In genomic region chr1:42940851-42941639, GRCh38 we compare ENCODE assay signal across 8 cellular contexts. TPM values are rescaled to one million over a fixed set of nuclear protein-coding genes. Genes with fewer than 3 reads are reported as not detected.
DNase-seq lines count a peak whose midpoint lies in the region; ATAC-seq and TF ChIP-seq lines count a peak whose summit lies in the region.

No MANE protein-coding gene starts in this region.

- H3K4me3 ChIP-seq in right cardiac atrium (ENCODE audit: low read length), result no peak overlapping the region
- H3K4me3 ChIP-seq in stomach, result no peak overlapping the region

- H3K9me3 ChIP-seq in right cardiac atrium (ENCODE audit: control insufficient read depth, low read length), result no peaks in the 10 kb centered on the region
- H3K9me3 ChIP-seq in stomach, result no peaks in the 10 kb centered on the region

- H3K36me3 Mint-ChIP-seq in activated T-helper 1 cell treated with anti-CD3 and anti-CD28 coated beads, Interleukin-12 subunit alpha, Interleukin-12 subunit beta, Interleukin-2, Interleukin-4 antibody, amounts not matched to agents 30 ng/mL and 10 ng/mL and 1 ng/mL, durations not matched to agents 14 hours and 24 hours and 36 hours (ENCODE audit: low read depth), result peaks cover 58% of the 10 kb centered on the region

- no peaks in the 10 kb centered on the region for H3K27me3 ChIP-seq in right cardiac atrium (ENCODE audit: control insufficient read depth, insufficient read depth)
- H3K27me3 ChIP-seq in stomach, result no peaks in the 10 kb centered on the region

- H3K4me1 ChIP-seq in right cardiac atrium (ENCODE audit: control insufficient read depth, insufficient read depth, low read length) (peaks cover 31% of the 10 kb centered on the region), stomach (peaks cover 88 to 100% (median 96%) of the 10 kb centered on the region in 4 donors)

- intact Hi-C loops in activated T-helper 1 cell treated with anti-CD3 and anti-CD28 coated beads, Interleukin-12 subunit alpha, Interleukin-12 subunit beta, Interleukin-2, Interleukin-4 antibody, amounts not matched to agents 30 ng/mL and 10 ng/mL and 1 ng/mL, durations not matched to agents 14 hours and 24 hours and 36 hours (cut with micrococcal nuclease), result loop anchor here (1.0 kb wide), 2 partner anchors 9 to 17 kb away; partner anchors contain the start of gene SLC2A1
- intact Hi-C loops in right cardiac atrium (cut with DNase I), result no loop called here
- intact Hi-C loops in stomach (cut with DNase I; ENCODE audit: low total_unique reads), result no loop called here

- peak; percentile 5 to 54 for ATAC-seq in right cardiac atrium

- no peaks in the 10 kb centered on the region for H3K9me3 Mint-ChIP-seq in activated T-helper 1 cell treated with anti-CD3 and anti-CD28 coated beads, Interleukin-12 subunit alpha, Interleukin-12 subunit beta, Interleukin-2, Interleukin-4 antibody, amounts not matched to agents 30 ng/mL and 10 ng/mL and 1 ng/mL, durations not matched to agents 14 hours and 24 hours and 36 hours

- peak; percentile 12 for DNase-seq in stimulated activated naive CD4-positive, alpha-beta T cell treated with Interleukin-2 at 50 U/mL for 16 hours (lab: John Stamatoyannopoulos, UW)
- no peak for DNase-seq in stimulated activated naive CD4-positive, alpha-beta T cell (lab: John Stamatoyannopoulos, UW)
- no peak for DNase-seq in activated T-helper 1 cell treated with anti-CD3 and anti-CD28 coated beads, Interleukin-12 subunit alpha, Interleukin-12 subunit beta, Interleukin-2, Interleukin-4 antibody, amounts not matched to agents 30 ng/mL and 10 ng/mL and 1 ng/mL, durations not matched to agents 14 hours and 24 hours and 36 hours (ENCODE audit: low spot score)
- DNase-seq in right cardiac atrium, result peak in 2 of 3 donors; percentile 56 to 65
- DNase-seq in stomach, result no peak
- no peak for DNase-seq in nucleus accumbens (lab: John Stamatoyannopoulos, UW)
- no peak for DNase-seq in GF-D8 (lab: John Stamatoyannopoulos, UW)
- DNase-seq in activated CD8-positive, alpha-beta memory T cell treated with anti-CD3 and anti-CD28 coated beads for 24 hours, result no peak

- H3K36me3 ChIP-seq in stomach, result peaks cover 0 to 12% (median 9%) of the 10 kb centered on the region in 4 donors

- WGBS in right cardiac atrium, result 54% methylated on average over 14 of the region's 14 CpGs
- WGBS in stomach, 5 donors, result 61 to 71% (median 66%) methylated on average over 14 of the region's 14 CpGs

- no peak for TF ChIP-seq POLR2A in stomach (IDR thresholded peaks at IDR 0.05)

- H3K4me1 Mint-ChIP-seq in activated T-helper 1 cell treated with anti-CD3 and anti-CD28 coated beads, Interleukin-12 subunit alpha, Interleukin-12 subunit beta, Interleukin-2, Interleukin-4 antibody, amounts not matched to agents 30 ng/mL and 10 ng/mL and 1 ng/mL, durations not matched to agents 14 hours and 24 hours and 36 hours (ENCODE audit: low read depth), result peaks cover 97% of the 10 kb centered on the region

- TF ChIP-seq EP300 in stomach (IDR thresholded peaks at IDR 0.05), result no peak

- H3K27me3 Mint-ChIP-seq in activated T-helper 1 cell treated with anti-CD3 and anti-CD28 coated beads, Interleukin-12 subunit alpha, Interleukin-12 subunit beta, Interleukin-2, Interleukin-4 antibody, amounts not matched to agents 30 ng/mL and 10 ng/mL and 1 ng/mL, durations not matched to agents 14 hours and 24 hours and 36 hours (ENCODE audit: insufficient read depth), result no peaks in the 10 kb centered on the region

- H3K27ac ChIP-seq in right cardiac atrium (ENCODE audit: low read length) (peak overlapping the region; percentile 89), stomach (peak overlapping the region in 4 of 5 donors; percentile 80 to 86 (median 84))

- peak overlapping the region; percentile 38 for H3K4me3 Mint-ChIP-seq in activated T-helper 1 cell treated with anti-CD3 and anti-CD28 coated beads, Interleukin-12 subunit alpha, Interleukin-12 subunit beta, Interleukin-2, Interleukin-4 antibody, amounts not matched to agents 30 ng/mL and 10 ng/mL and 1 ng/mL, durations not matched to agents 14 hours and 24 hours and 36 hours

- peak overlapping the region; percentile 93 for H3K27ac Mint-ChIP-seq in activated T-helper 1 cell treated with anti-CD3 and anti-CD28 coated beads, Interleukin-12 subunit alpha, Interleukin-12 subunit beta, Interleukin-2, Interleukin-4 antibody, amounts not matched to agents 30 ng/mL and 10 ng/mL and 1 ng/mL, durations not matched to agents 14 hours and 24 hours and 36 hours

- TF ChIP-seq CTCF in stomach (IDR thresholded peaks at IDR 0.05), result no peak

RNA-seq across cellular contexts. Expression of gene SLC2A1, which starts 17.6 kb away (rescaled TPM):
- total RNA-seq in activated T-helper 1 cell treated with anti-CD3 and anti-CD28 coated beads, Interleukin-12 subunit alpha, Interleukin-12 subunit beta, Interleukin-2, Interleukin-4 antibody, amounts not matched to agents 30 ng/mL and 10 ng/mL and 1 ng/mL, durations not matched to agents 14 hours and 24 hours and 36 hours, result 111 and 120 TPM in 2 replicates
- total RNA-seq in right cardiac atrium (10 to 100 TPM in 3 of 4 donors, 1 to 10 TPM in 1; 8.1 to 25.7 (median 15.2) TPM), stomach (10 to 100 TPM in 3 of 5 donors, 1 to 10 TPM in 2; 1.2 to 32.5 (median 28.1) TPM)
- polyA plus RNA-seq in right cardiac atrium (9.1 TPM), stomach (10 to 100 TPM in 1 of 3 donors, 1 to 10 TPM in 2; 4.3 to 39.8 (median 8.4) TPM)

Comparison
In these comparisons a context has a peak if more than half of its experiments do, and no peak if none do; other contexts are left out.
1. DNase-seq: peak in stimulated activated naive CD4-positive, alpha-beta T cell treated with Interleukin-2 at 50 U/mL for 16 hours (single experiment) and right cardiac atrium (2 of 3); none in stimulated activated naive CD4-positive, alpha-beta T cell (0 of 6), activated T-helper 1 cell treated with anti-CD3 and anti-CD28 coated beads, Interleukin-12 subunit alpha, Interleukin-12 subunit beta, Interleukin-2, Interleukin-4 antibody, amounts not matched to agents 30 ng/mL and 10 ng/mL and 1 ng/mL, durations not matched to agents 14 hours and 24 hours and 36 hours (single experiment), stomach (single experiment), nucleus accumbens (0 of 56), GF-D8 (single experiment) and activated CD8-positive, alpha-beta memory T cell treated with anti-CD3 and anti-CD28 coated beads for 24 hours (single experiment).